In genomic region chr17:56351675-56352074, GRCh38 we compare ENCODE assay signal across 24 cellular contexts.
DNase-seq lines count a peak whose midpoint lies in the region; ATAC-seq, FAIRE-seq and TF ChIP-seq lines count a peak whose summit lies in the region.
"Had no signal": no experiment of that assay in that cellular context is flagged by ENCODE, and none has a peak within 500 bp of the region (broad histone marks: within the 10 kb centered on the region; RNA-seq: fewer than 3 reads in every experiment).

No MANE protein-coding gene starts in this region.

- peaks cover under 1% of the 10 kb centered on the region; the same call in 1 of the 2 replicates for H3K9me3 ChIP-seq in MG63
- H3K9me3 ChIP-seq in astrocyte (ENCODE audit: insufficient read depth, low read depth, low read length) = peaks cover 2% of the 10 kb centered on the region
- H3K9me3 ChIP-seq in osteoblast (ENCODE audit: low read depth, low read length) = no peaks in the 10 kb centered on the region
- no peaks in the 10 kb centered on the region for H3K9me3 ChIP-seq in testis
- H3K9me3 ChIP-seq: A549, SJSA1 had no signal

- no peak overlapping the region for H3K27ac Mint-ChIP-seq in astrocyte (ENCODE audit: unreplicated experiment)
- H3K27ac Mint-ChIP-seq: B cell, CD14-positive monocyte had no signal

- H3K4me1 ChIP-seq in astrocyte (ENCODE audit: insufficient read depth, low read length) (no peaks in the 10 kb centered on the region), osteoblast (ENCODE audit: insufficient read depth, low read length) (peaks cover 5% of the 10 kb centered on the region), testis (no peaks in the 10 kb centered on the region)
- H3K4me1 ChIP-seq: A549 had no signal

- H3K79me2 ChIP-seq in astrocyte (ENCODE audit: insufficient read depth, low read length) (no peaks in the 10 kb centered on the region), osteoblast (ENCODE audit: insufficient read depth, low read length) (no peaks in the 10 kb centered on the region)

- no peaks in the 10 kb centered on the region for H3K27me3 Mint-ChIP-seq in astrocyte (ENCODE audit: low read depth, unreplicated experiment)
- H3K27me3 Mint-ChIP-seq: B cell had no signal

- H4K20me1 ChIP-seq in astrocyte (ENCODE audit: insufficient read depth, low read length) (no peaks in the 10 kb centered on the region), osteoblast (ENCODE audit: insufficient read depth, low read length) (no peaks in the 10 kb centered on the region)

- ATAC-seq in HG03095 (IDR thresholded peaks at IDR 0.05; ENCODE audit: unreplicated experiment) = no peak
- ATAC-seq: A549, Right ventricle myocardium inferior had no signal

- H3K4me2 ChIP-seq in astrocyte (ENCODE audit: low read length) (no peak overlapping the region), osteoblast (ENCODE audit: insufficient read depth, low read length) (peak overlapping the region; percentile 43)
- H3K4me2 ChIP-seq: A549 had no signal

- no peaks in the 10 kb centered on the region for H3K27me3 ChIP-seq in MG63
- H3K27me3 ChIP-seq in astrocyte (ENCODE audit: insufficient read depth, low read length) = no peaks in the 10 kb centered on the region
- no peaks in the 10 kb centered on the region for H3K27me3 ChIP-seq in osteoblast (ENCODE audit: insufficient read depth, low read length)
- no peaks in the 10 kb centered on the region for H3K27me3 ChIP-seq in testis
- H3K27me3 ChIP-seq: SJSA1 had no signal

- H3K27ac ChIP-seq in astrocyte (ENCODE audit: low read depth, low read length) = no peak overlapping the region
- H3K27ac ChIP-seq in osteoblast (ENCODE audit: low read depth, low read length) = no peak overlapping the region
- H3K27ac ChIP-seq in testis = no peak overlapping the region
- H3K27ac ChIP-seq: A549, SJSA1 had no signal

- intact Hi-C loops in testis (cut with DNase I; ENCODE audit: low total_unique reads) = no loop called here

- peak overlapping the region; percentile 22 for H2AFZ ChIP-seq in astrocyte (ENCODE audit: low read depth, low read length)
- H2AFZ ChIP-seq in osteoblast (ENCODE audit: low read length) = peak overlapping the region; percentile 56

- H3K4me3 ChIP-seq in MG63 (no peak overlapping the region), astrocyte (ENCODE audit: insufficient read depth, low read depth, low read length) (no peak overlapping the region), osteoblast (ENCODE audit: insufficient read depth, low read length) (no peak overlapping the region), testis (no peak overlapping the region)
- H3K4me3 ChIP-seq: A549, SJSA1 had no signal

- no peaks in the 10 kb centered on the region for H3K9me3 Mint-ChIP-seq in astrocyte (ENCODE audit: unreplicated experiment)

- no peak for TF ChIP-seq CTCF in astrocyte (IDR thresholded peaks at IDR 0.05; ENCODE audit: insufficient read depth, low read depth, low read length)
- TF ChIP-seq CTCF in osteoblast (IDR thresholded peaks at IDR 0.05; ENCODE audit: extremely low read depth, low read depth, low read length) = no peak
- TF ChIP-seq CTCF in testis (IDR thresholded peaks at IDR 0.05) = no peak

- DNase-seq in HT1080 (ENCODE audit: low read depth) (peak; percentile 21), MG63 (peak; percentile 5), astrocyte (ENCODE audit: low read depth) (no peak), osteoblast (ENCODE audit: insufficient read length, low spot score, missing footprints) (no peak), NCI-H1417 treated with DMSO at 0.1 percent for 48 hours (lab: John Stamatoyannopoulos, UW) (no peak), testis (no peak)
- DNase-seq: DMS79, Kasumi-1, NCI-H1105, NCI-H1694, NCI-H2107, NCI-H2227 treated with DMSO at 0.1 percent for 48 hours, NCI-H524, NCI-H82, OCI-M1, T-helper 1 cell had no signal

- FAIRE-seq in astrocyte (lab: Jason Lieb, UNC) = no peak
- FAIRE-seq: A549, D721Med, H1 had no signal

- no peaks in the 10 kb centered on the region for H3K4me1 Mint-ChIP-seq in astrocyte (ENCODE audit: low read depth, unreplicated experiment)
- H3K4me1 Mint-ChIP-seq: B cell, CD14-positive monocyte had no signal

- H3K36me3 ChIP-seq in MG63 = no peaks in the 10 kb centered on the region; the same call in 1 of the 2 replicates
- H3K36me3 ChIP-seq in astrocyte (ENCODE audit: insufficient read depth, low read length) = no peaks in the 10 kb centered on the region
- H3K36me3 ChIP-seq in osteoblast (ENCODE audit: insufficient read depth, low read length) = no peaks in the 10 kb centered on the region
- no peaks in the 10 kb centered on the region for H3K36me3 ChIP-seq in testis (ENCODE audit: low read depth, missing control alignments)
- H3K36me3 ChIP-seq: SJSA1 had no signal

- no peaks in the 10 kb centered on the region for H3K36me3 Mint-ChIP-seq in astrocyte (ENCODE audit: low read depth, unreplicated experiment)
- H3K36me3 Mint-ChIP-seq: CD14-positive monocyte had no signal

- H3K9ac ChIP-seq in astrocyte (ENCODE audit: low read length) = no peak overlapping the region

- TF ChIP-seq POLR2A in testis (IDR thresholded peaks at IDR 0.05) = no peak

- WGBS in testis, 2 donors = 83 to 84% methylated on average over 5 of the region's 5 CpGs

- H3K4me3 Mint-ChIP-seq in astrocyte (ENCODE audit: unreplicated experiment) = no peak overlapping the region
- H3K4me3 Mint-ChIP-seq: B cell, CD14-positive monocyte had no signal

Comparison
In these comparisons a context has a peak if more than half of its experiments do, and no peak if none do; other contexts are left out.
1. DNase-seq: peak in HT1080 (single experiment) and MG63 (single experiment); none in astrocyte (single experiment), osteoblast (single experiment), NCI-H1417 treated with DMSO at 0.1 percent for 48 hours (single experiment) and testis (single experiment).